ENCODE assay signal across 19 cellular contexts in the genomic region with DNA sequence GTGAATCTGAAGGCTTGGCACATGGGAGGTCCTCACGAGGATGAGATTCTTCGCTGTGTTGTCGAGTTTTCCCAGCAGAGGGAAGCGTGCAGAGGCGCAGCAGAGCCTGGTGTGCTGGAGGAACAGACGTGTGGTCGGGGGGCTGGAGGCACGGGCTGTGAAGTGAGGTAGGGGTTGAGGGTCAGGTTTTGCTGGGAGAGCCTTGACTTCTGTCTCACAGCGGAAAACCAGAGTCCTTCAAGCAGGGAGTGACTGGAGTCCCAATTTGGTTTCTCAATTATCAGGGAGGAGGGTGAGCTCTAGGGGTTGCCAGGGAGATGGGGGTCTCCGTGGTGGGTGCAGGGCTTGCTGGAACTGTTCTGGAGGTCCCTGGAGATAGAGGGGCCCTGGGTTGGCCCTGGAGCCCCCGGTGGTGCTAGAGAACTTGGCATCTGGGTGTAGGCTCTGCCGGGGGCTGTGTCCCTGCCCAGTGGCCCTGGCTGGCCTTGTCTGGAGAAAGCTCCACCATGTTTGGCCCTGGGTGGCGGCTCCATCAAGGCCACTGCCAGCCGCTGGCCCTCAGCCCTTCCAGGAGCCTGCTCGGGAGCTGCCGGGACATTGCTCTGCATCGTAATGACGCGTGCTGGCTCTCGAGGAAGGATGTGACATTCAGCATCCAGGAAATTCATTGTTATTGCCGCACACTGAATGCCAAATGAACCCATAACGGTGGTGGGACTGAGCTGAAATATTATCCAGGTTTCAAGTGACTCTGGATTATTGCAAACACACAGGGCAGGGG.
A peak's percentile ranks its signal among the peaks of the same experiment; 100 is the strongest.
DNase-seq lines count a peak whose midpoint lies in the region; ATAC-seq, FAIRE-seq and TF ChIP-seq lines count a peak whose summit lies in the region.
"Had no signal": no experiment of that assay in that cellular context is flagged by ENCODE, and none has a peak within 500 bp of the region (broad histone marks: within the 10 kb centered on the region; RNA-seq: fewer than 3 reads in every experiment).

No MANE protein-coding gene starts in this region.

- 60% methylated on average over 22 of the region's 22 CpGs for WGBS in liver
- WGBS in HepG2 (ENCODE audit: low lambda C conversion rate), result 46% methylated on average over 17 of the region's 22 CpGs

- H2AFZ ChIP-seq in HepG2 (ENCODE audit: low read length), result no peak overlapping the region
- H2AFZ ChIP-seq in parathyroid adenoma, result no peak overlapping the region
- H2AFZ ChIP-seq in PC-3 (ENCODE audit: low read length), result no peak overlapping the region

- H3F3A ChIP-seq in PC-3 (ENCODE audit: low read length, unreplicated experiment), result no peaks in the 10 kb centered on the region

- ATAC-seq in HepG2, result no peak
- ATAC-seq in PC-3, result no peak
- no peak for ATAC-seq in omental fat pad (ENCODE audit: low FRiP score)
- no peak for ATAC-seq in HG03097 (IDR thresholded peaks at IDR 0.05; ENCODE audit: low FRiP score, unreplicated experiment)
- ATAC-seq: left colon had no signal

- no peaks in the 10 kb centered on the region for H3K79me2 ChIP-seq in HepG2 (ENCODE audit: insufficient read depth, low read length)
- H3K79me2 ChIP-seq in parathyroid adenoma, result no peaks in the 10 kb centered on the region
- H3K79me2 ChIP-seq in PC-3 (ENCODE audit: low read length), result no peaks in the 10 kb centered on the region

- H3K9me3 ChIP-seq in liver (ENCODE audit: control insufficient read depth in 4 of 4, low read length in 3 of 4), result no peaks in the 10 kb centered on the region
- H3K9me3 ChIP-seq in HepG2 (ENCODE audit: low read length), result no peaks in the 10 kb centered on the region
- no peaks in the 10 kb centered on the region for H3K9me3 ChIP-seq in parathyroid adenoma (ENCODE audit: control insufficient read depth, low read length)
- no peaks in the 10 kb centered on the region for H3K9me3 ChIP-seq in PC-3 (ENCODE audit: low read length)

- H3K27ac ChIP-seq in liver (ENCODE audit: low read depth in 1 of 2, low read length in 2 of 2) (no peak overlapping the region), HepG2 (ENCODE audit: extremely low read length, insufficient read depth, low read length) (no peak overlapping the region), parathyroid adenoma (peak overlapping the region; percentile 39), PC-3 (ENCODE audit: low read length) (no peak overlapping the region)
- H3K27ac ChIP-seq: cardiac muscle cell had no signal

- TF ChIP-seq RAD21 in liver (IDR thresholded peaks at IDR 0.05) (peak in 1 of 2 donors; percentile 18), HepG2 (CRISPR knock-in tag; IDR thresholded peaks at IDR 0.05) (no peak)

- H3K36me3 ChIP-seq in liver (ENCODE audit: control insufficient read depth in 4 of 4, insufficient read depth in 3 of 4, low read depth in 1 of 4, low read length in 3 of 4) (no peaks in the 10 kb centered on the region), HepG2 (replicated peaks in 1 of 2; ENCODE audit: control insufficient read depth in 1 of 2, insufficient read depth in 2 of 2, low read length in 2 of 2) (no peaks in the 10 kb centered on the region), parathyroid adenoma (ENCODE audit: control insufficient read depth, insufficient read depth, low read length) (no peaks in the 10 kb centered on the region), PC-3 (ENCODE audit: low read depth, low read length) (no peaks in the 10 kb centered on the region)
- H3K36me3 ChIP-seq: cardiac muscle cell had no signal

- in situ Hi-C loops in HepG2 (cut with HindIII; ENCODE audit: extremely low pct_ligation_motif_present, low pct_unique_long_range_greater_than_20kb), result no loop called here

- H4K20me1 ChIP-seq in HepG2 (ENCODE audit: insufficient read depth, low read length) (no peaks in the 10 kb centered on the region), PC-3 (ENCODE audit: low read length) (no peaks in the 10 kb centered on the region)

- TF ChIP-seq POLR2A in HepG2 (IDR thresholded peaks at IDR 0.05; ENCODE audit: insufficient read depth in 1 of 2, low read depth in 2 of 2, low read length in 2 of 2), result no peak

- FAIRE-seq in HepG2 (lab: Jason Lieb, UNC) (no peak), RCC 7860 (lab: Jason Lieb, UNC) (no peak)

- H3K4me2 ChIP-seq in HepG2 (ENCODE audit: low read depth, low read length), result no peak overlapping the region
- H3K4me2 ChIP-seq in parathyroid adenoma (ENCODE audit: low read length), result no peak overlapping the region
- H3K4me2 ChIP-seq in PC-3 (ENCODE audit: low read length), result no peak overlapping the region

- H3K9ac ChIP-seq in liver (ENCODE audit: low read depth in 1 of 2, low read length in 2 of 2) (no peak overlapping the region), HepG2 (ENCODE audit: insufficient read depth, low read depth, low read length) (no peak overlapping the region), parathyroid adenoma (no peak overlapping the region), PC-3 (ENCODE audit: low read length) (no peak overlapping the region)

- TF ChIP-seq EP300 in HepG2 (IDR thresholded peaks at IDR 0.05; ENCODE audit: low read depth in 2 of 2, low read length in 2 of 2) (no peak), HepG2 (CRISPR knock-in tag; IDR thresholded peaks at IDR 0.05; ENCODE audit: borderline replicate concordance) (no peak)

- CTCF ChIA-PET in HepG2 (lab: Yijun Ruan, JAX; ENCODE audit: low intra/inter-chr PET ratio, low total read pairs) (no interaction called here), PC-3 (lab: Charles Lee) (no interaction called here)

- intact Hi-C loops in HepG2 (cut with micrococcal nuclease; ENCODE audit: unreplicated experiment), result no loop called here
- intact Hi-C loops in cardiac septum (cut with DNase I), result no loop called here
- intact Hi-C loops in PC-3 (cut with micrococcal nuclease), result no loop called here

- no peaks in the 10 kb centered on the region for H3K9me2 ChIP-seq in PC-3 (replicated peaks; ENCODE audit: low read length)

- H3K4me1 ChIP-seq in liver (ENCODE audit: control insufficient read depth in 4 of 4, insufficient read depth in 4 of 4, low read length in 3 of 4) (no peaks in the 10 kb centered on the region), HepG2 (ENCODE audit: insufficient read depth, low read length) (no peaks in the 10 kb centered on the region), parathyroid adenoma (no peaks in the 10 kb centered on the region), PC-3 (ENCODE audit: insufficient read depth, low read length) (no peaks in the 10 kb centered on the region)

- H3K27me3 ChIP-seq in liver (ENCODE audit: control insufficient read depth in 4 of 4, insufficient read depth in 4 of 4, low read length in 3 of 4) (no peaks in the 10 kb centered on the region), HepG2 (ENCODE audit: control insufficient read depth in 1 of 2, insufficient read depth in 2 of 2, low read length in 2 of 2) (peaks cover 2 to 36% of the 10 kb centered on the region in 2 experiments; a peak in 3 of 5 replicates), parathyroid adenoma (ENCODE audit: control insufficient read depth, insufficient read depth, low read length) (no peaks in the 10 kb centered on the region), PC-3 (ENCODE audit: low read length) (peaks cover 18% of the 10 kb centered on the region)
- H3K27me3 ChIP-seq: cardiac muscle cell had no signal

- TF ChIP-seq CTCF in liver (IDR thresholded peaks at IDR 0.05; ENCODE audit: low read depth, low read length, missing input control) (no peak), HepG2 (CRISPR knock-in tag; IDR thresholded peaks at IDR 0.05) (no peak), parathyroid adenoma (IDR thresholded peaks at IDR 0.05) (no peak), PC-3 (conservative IDR thresholded peaks at IDR 0.05; ENCODE audit: low read depth, low read length) (no peak), omental fat pad (IDR thresholded peaks at IDR 0.05) (no peak)

- no peak for DNase-seq in HepG2 (ENCODE audit: low spot score)
- DNase-seq in cardiac septum (ENCODE audit: low spot score), result peak; percentile 75
- DNase-seq in RCC 7860 (ENCODE audit: low spot score), result no peak
- DNase-seq in PC-3, result no peak
- no peak for DNase-seq in omental fat pad (ENCODE audit: low spot score)
- DNase-seq: activated CD4-positive, alpha-beta T cell treated with anti-CD3 and anti-CD28 coated beads, Interleukin-2, amount 10 ng/mL, durations not matched to agents 7 days and 5 days; activated gamma-delta T cell; AML-193; DMS53; NCI-H1436 treated with DMSO at 0.1 percent for 48 hours; NCI-H69; nucleus accumbens; RPMI8226; T-helper 2 cell had no signal

- POLR2A ChIA-PET in HepG2 (lab: Yijun Ruan, JAX) (no interaction called here), PC-3 (lab: Charles Lee; ENCODE audit: unreplicated experiment) (no interaction called here)

- BruUV-seq in HepG2 (replicated peaks; lab: Mats Ljungman, UMichigan) (no TSS peak), PC-3 (replicated peaks; lab: Mats Ljungman, UMichigan) (no TSS peak)

- H3K4me3 ChIP-seq in liver (ENCODE audit: low read depth in 1 of 3, low read length in 3 of 3), result no peak overlapping the region
- H3K4me3 ChIP-seq in HepG2 (replicated peaks in 1 of 3; ENCODE audit: insufficient read depth in 1 of 3, low read depth in 2 of 3, low read length in 3 of 3), result no peak overlapping the region
- no peak overlapping the region for H3K4me3 ChIP-seq in parathyroid adenoma (ENCODE audit: low read depth, low read length)
- no peak overlapping the region for H3K4me3 ChIP-seq in PC-3 (ENCODE audit: low read length)
- H3K4me3 ChIP-seq: cardiac muscle cell had no signal

TF ChIP-seq in HepG2, 621 proteins besides CTCF, POLR2A, EP300 and RAD21 (continues in another document):
- TF ChIP-seq NFE2L1 (CRISPR knock-in tag; IDR thresholded peaks at IDR 0.05; ENCODE audit: borderline replicate concordance) (no peak), FOXA1 (IDR thresholded peaks at IDR 0.05) (no peak), FOXA1 (CRISPR knock-in tag; IDR thresholded peaks at IDR 0.05) (no peak), ZNF333 (CRISPR knock-in tag; IDR thresholded peaks at IDR 0.05; ENCODE audit: borderline replicate concordance) (no peak), JUN (CRISPR knock-in tag; IDR thresholded peaks at IDR 0.05) (no peak), NFKB2 (CRISPR knock-in tag; IDR thresholded peaks at IDR 0.05; ENCODE audit: borderline replicate concordance) (no peak), ZNF160 (CRISPR knock-in tag; IDR thresholded peaks at IDR 0.05) (no peak), HDAC6 (IDR thresholded peaks at IDR 0.05; ENCODE audit: low read depth, low read length) (no peak), ATF7 (IDR thresholded peaks at IDR 0.05) (no peak), ATF7 (CRISPR knock-in tag; IDR thresholded peaks at IDR 0.05) (no peak)
- TF ChIP-seq, protein P1, sequence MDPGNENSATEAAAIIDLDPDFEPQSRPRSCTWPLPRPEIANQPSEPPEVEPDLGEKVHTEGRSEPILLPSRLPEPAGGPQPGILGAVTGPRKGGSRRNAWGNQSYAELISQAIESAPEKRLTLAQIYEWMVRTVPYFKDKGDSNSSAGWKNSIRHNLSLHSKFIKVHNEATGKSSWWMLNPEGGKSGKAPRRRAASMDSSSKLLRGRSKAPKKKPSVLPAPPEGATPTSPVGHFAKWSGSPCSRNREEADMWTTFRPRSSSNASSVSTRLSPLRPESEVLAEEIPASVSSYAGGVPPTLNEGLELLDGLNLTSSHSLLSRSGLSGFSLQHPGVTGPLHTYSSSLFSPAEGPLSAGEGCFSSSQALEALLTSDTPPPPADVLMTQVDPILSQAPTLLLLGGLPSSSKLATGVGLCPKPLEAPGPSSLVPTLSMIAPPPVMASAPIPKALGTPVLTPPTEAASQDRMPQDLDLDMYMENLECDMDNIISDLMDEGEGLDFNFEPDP (CRISPR knock-in tag; conservative IDR thresholded peaks at IDR 0.05), result no peak
